Comparison of ENCODE assay signal across 22 cellular contexts in the genomic region with DNA sequence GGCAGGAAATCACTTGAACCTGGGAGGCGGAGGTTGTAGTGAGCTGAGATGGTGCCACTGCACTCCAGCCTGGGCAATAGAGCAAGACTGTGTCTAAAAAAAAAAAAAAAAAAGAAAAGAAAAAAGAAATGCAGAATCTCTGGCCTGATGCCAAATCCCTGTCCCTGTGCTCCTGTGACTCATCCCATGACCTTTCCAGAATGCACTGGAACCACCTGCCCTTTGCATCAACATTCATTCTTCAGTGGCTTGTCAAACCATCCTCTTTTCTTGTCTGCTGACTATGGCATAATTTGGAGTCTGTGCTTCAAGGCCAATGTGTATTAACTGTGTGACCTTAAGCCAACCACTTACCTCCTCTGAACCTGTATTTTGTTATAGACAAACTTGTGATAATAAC.
DNase-seq lines count a peak whose midpoint lies in the region; ATAC-seq lines count a peak whose summit lies in the region.
"Had no signal": no experiment of that assay in that cellular context is flagged by ENCODE, and none has a peak within 500 bp of the region (broad histone marks: within the 10 kb centered on the region; RNA-seq: fewer than 3 reads in every experiment).

No MANE protein-coding gene starts in this region.

- H3K9me3 ChIP-seq in adipocyte (ENCODE audit: control insufficient read depth, low read length): no peaks in the 10 kb centered on the region

- DNase-seq in NCI-H2171 treated with DMSO at 0.1 percent for 48 hours (lab: John Stamatoyannopoulos, UW) (peak; percentile 10), NCI-H2171 (lab: John Stamatoyannopoulos, UW) (no peak), LHCN-M2 (ENCODE audit: low read depth) (peak; percentile 79), adipocyte (ENCODE audit: low read depth) (peak; percentile 4), myocyte (ENCODE audit: low read depth) (peak; percentile 42), NCI-H2196 treated with DMSO at 0.1 percent for 48 hours (lab: John Stamatoyannopoulos, UW; ENCODE audit: unreplicated experiment) (no peak)
- DNase-seq in activated CD4-positive, alpha-beta T cell treated with anti-CD3 and anti-CD28 coated beads for 4 hours: no peak
- DNase-seq: activated CD4-positive, alpha-beta T cell treated with anti-CD3 and anti-CD28 coated beads, Interleukin-2, amount 10 ng/mL, durations not matched to agents 24 days and 14 days; activated CD8-positive, alpha-beta memory T cell treated with anti-CD3 and anti-CD28 coated beads, Interleukin-2, amount 50 U/mL, for 48 hours; activated gamma-delta T cell; central memory CD4-positive, alpha-beta T cell; effector CD4-positive, alpha-beta T cell; HFFc6; NCI-H146; NCI-H446 treated with DMSO at 0.1 percent for 48 hours; RPMI8226; stimulated activated CD4-positive, alpha-beta T cell treated with anti-CD3 and anti-CD28 coated beads, Interleukin-4, amount 100 ng/mL, for 4 hours; substantia nigra; SW 1271 had no signal

- no peak overlapping the region for H3K4me3 ChIP-seq in adipocyte (ENCODE audit: low read length)

- ATAC-seq in GM21528 (IDR thresholded peaks at IDR 0.05; ENCODE audit: low FRiP score, unreplicated experiment): no peak
- ATAC-seq: esophagus mucosa, left lobe of liver had no signal

- peaks cover 5% of the 10 kb centered on the region for H3K27me3 ChIP-seq in adipocyte (replicated peaks; ENCODE audit: control insufficient read depth, insufficient read depth, low read length)

- H3K4me1 ChIP-seq in adipocyte (ENCODE audit: control insufficient read depth, insufficient read depth, low read length): no peaks in the 10 kb centered on the region

- no peaks in the 10 kb centered on the region for H3K36me3 ChIP-seq in adipocyte (ENCODE audit: control insufficient read depth, insufficient read depth, low read length, severe bottlenecking)

- no peak overlapping the region for H3K9ac ChIP-seq in adipocyte (ENCODE audit: low read length)

Comparison
In these comparisons a context has a peak if more than half of its experiments do, and no peak if none do; other contexts are left out.
1. DNase-seq: peak in NCI-H2171 treated with DMSO at 0.1 percent for 48 hours (single experiment), LHCN-M2 (single experiment), adipocyte (single experiment) and myocyte (single experiment); none in NCI-H2171 (single experiment), activated CD4-positive, alpha-beta T cell treated with anti-CD3 and anti-CD28 coated beads for 4 hours (0 of 2) and NCI-H2196 treated with DMSO at 0.1 percent for 48 hours (single experiment).